Comparison of ENCODE assay signal across 24 cellular contexts in genomic region chr7:94630855-94631254, GRCh38.
"Had no signal": no experiment of that assay in that cellular context is flagged by ENCODE, and none has a peak within 500 bp of the region (broad histone marks: within the 10 kb centered on the region; RNA-seq: fewer than 3 reads in every experiment).

No MANE protein-coding gene starts in this region.

- H3K36me3 ChIP-seq: transverse colon, vagina had no signal

- DNase-seq: activated B cell treated with CpG ODN at 0.5 μM for 24 hours; activated CD4-positive, alpha-beta T cell treated with anti-CD3 and anti-CD28 coated beads for 48 hours; activated CD8-positive, alpha-beta memory T cell treated with anti-CD3 and anti-CD28 coated beads, Interleukin-2, amount 50 U/mL, for 48 hours; activated gamma-delta T cell treated with Interleukin-2 at 50 U/mL for 16 hours; activated naive CD8-positive, alpha-beta T cell treated with anti-CD3 and anti-CD28 coated beads for 36 hours; activated T-cell treated with anti-CD3 and anti-CD28 coated beads, Interleukin-2, amount 50 U/mL, for 72 hours; cerebellar nuclear complex; dermis blood vessel endothelial cell; effector memory CD8-positive, alpha-beta T cell; heart right ventricle; islet precursor cell; mucosa of descending colon; naive thymus-derived CD8-positive, alpha-beta T cell; nucleus accumbens; stimulated activated CD4-positive, alpha-beta T cell treated with anti-CD3 and anti-CD28 coated beads, Interleukin-4, amount 100 ng/mL, for 4 hours; stimulated activated CD8-positive, alpha-beta memory T cell treated with anti-CD3 and anti-CD28 coated beads, Interleukin-4, amount 100 ng/mL, for 48 hours; stimulated activated naive CD4-positive, alpha-beta T cell treated with Interleukin-2 at 50 U/mL for 16 hours; substantia nigra; transverse colon had no signal

- H3K9me3 Mint-ChIP-seq: activated B cell treated with CpG ODN at 0.5 μM for 24 hours; activated naive CD8-positive, alpha-beta T cell treated with anti-CD3 and anti-CD28 coated beads for 36 hours; activated T-cell treated with anti-CD3 and anti-CD28 coated beads, Interleukin-2, amount 50 U/mL, for 72 hours; effector memory CD8-positive, alpha-beta T cell; naive thymus-derived CD8-positive, alpha-beta T cell; T-helper 2 cell treated with Interferon-gamma antibody and Interleukin-4, amounts not matched to agents 5 μg/mL and 100 μg/mL, for 36 hours had no signal

- H3K4me3 ChIP-seq: heart right ventricle, mucosa of descending colon, skin epidermis, transverse colon, vagina had no signal

- H3K9me3 ChIP-seq: heart right ventricle, mucosa of descending colon, transverse colon, vagina had no signal

- H3K4me3 Mint-ChIP-seq: activated B cell treated with CpG ODN at 0.5 μM for 24 hours; activated naive CD8-positive, alpha-beta T cell treated with anti-CD3 and anti-CD28 coated beads for 36 hours; activated T-cell treated with anti-CD3 and anti-CD28 coated beads, Interleukin-2, amount 50 U/mL, for 72 hours; effector memory CD8-positive, alpha-beta T cell; naive thymus-derived CD8-positive, alpha-beta T cell; T-helper 2 cell treated with Interferon-gamma antibody and Interleukin-4, amounts not matched to agents 5 μg/mL and 100 μg/mL, for 36 hours had no signal

- ATAC-seq: activated T-cell treated with anti-CD3 and anti-CD28 coated beads, Interleukin-2, amount 50 U/mL, for 72 hours; effector memory CD8-positive, alpha-beta T cell; heart right ventricle; left lobe of liver; mucosa of descending colon; naive thymus-derived CD8-positive, alpha-beta T cell had no signal

- H3K27ac Mint-ChIP-seq: activated B cell treated with CpG ODN at 0.5 μM for 24 hours; activated naive CD8-positive, alpha-beta T cell treated with anti-CD3 and anti-CD28 coated beads for 36 hours; activated T-cell treated with anti-CD3 and anti-CD28 coated beads, Interleukin-2, amount 50 U/mL, for 72 hours; effector memory CD8-positive, alpha-beta T cell; naive thymus-derived CD8-positive, alpha-beta T cell; T-helper 2 cell treated with Interferon-gamma antibody and Interleukin-4, amounts not matched to agents 5 μg/mL and 100 μg/mL, for 36 hours had no signal

- H3K27ac ChIP-seq: epithelial cell of prostate, heart right ventricle, skin epidermis, transverse colon, vagina had no signal

- H3K36me3 Mint-ChIP-seq: activated naive CD8-positive, alpha-beta T cell treated with anti-CD3 and anti-CD28 coated beads for 36 hours; naive thymus-derived CD8-positive, alpha-beta T cell had no signal

- H3K4me1 Mint-ChIP-seq: activated B cell treated with CpG ODN at 0.5 μM for 24 hours; naive thymus-derived CD8-positive, alpha-beta T cell had no signal

- H3K27me3 ChIP-seq: heart right ventricle, transverse colon, vagina had no signal
